Comparison of ENCODE assay signal across 14 cellular contexts in the genomic region with DNA sequence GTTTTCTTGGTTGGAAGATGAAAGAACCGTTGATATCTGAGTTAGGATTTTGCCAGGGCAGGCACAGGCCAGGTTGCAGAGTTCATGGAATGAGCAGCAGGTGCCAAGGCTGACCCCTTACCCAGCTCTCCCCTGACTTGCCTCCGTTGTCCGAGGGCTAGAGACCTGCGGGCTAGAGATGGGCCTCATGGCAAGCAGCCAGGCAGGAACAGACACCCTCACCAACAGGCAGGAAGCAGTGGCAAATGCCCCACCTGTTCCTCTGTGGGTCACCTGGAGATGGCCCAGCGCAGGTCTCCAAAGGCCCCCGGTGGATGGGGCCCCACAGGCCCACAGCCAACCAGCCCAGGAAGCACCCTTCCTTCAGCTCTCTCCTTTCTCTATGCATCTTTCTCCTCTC.
A peak's percentile ranks its signal among the peaks of the same experiment; 100 is the strongest.
DNase-seq lines count a peak whose midpoint lies in the region; ATAC-seq and TF ChIP-seq lines count a peak whose summit lies in the region.
"Had no signal": no experiment of that assay in that cellular context is flagged by ENCODE, and none has a peak within 500 bp of the region (broad histone marks: within the 10 kb centered on the region; RNA-seq: fewer than 3 reads in every experiment).

No MANE protein-coding gene starts in this region.

- H2AK5ac ChIP-seq in neuronal stem cell (ENCODE audit: low read depth, low read length) = peak overlapping the region; percentile 32

- ATAC-seq in left colon = peak; percentile 13
- ATAC-seq in stimulated activated naive CD8-positive, alpha-beta T cell treated with anti-CD3 and anti-CD28 coated beads, Interleukin-15, Interleukin-2, amounts not matched to agents 100 U/mL and 50 U/mL, for 24 hours = no peak
- no peak for ATAC-seq in activated T-cell treated with anti-CD3 and anti-CD28 coated beads, Interleukin-2, amount 50 U/mL, for 72 hours (replicated peaks in 1 of 2)

- DNase-seq in cardiac septum (ENCODE audit: low spot score) (peak; percentile 74), right atrium auricular region (ENCODE audit: low spot score) (no peak), left colon (no peak), neuronal stem cell (ENCODE audit: low spot score) (no peak), amniotic stem cell (lab: John Stamatoyannopoulos, UW) (no peak)
- DNase-seq in stimulated activated naive CD8-positive, alpha-beta T cell treated with anti-CD3 and anti-CD28 coated beads, Interleukin-15, Interleukin-2, amounts not matched to agents 100 U/mL and 50 U/mL, for 24 hours = no peak
- no peak for DNase-seq in activated T-cell treated with anti-CD3 and anti-CD28 coated beads, Interleukin-2, amount 50 U/mL, for 72 hours
- DNase-seq: 8988T; AML-193; Caco-2; CD8-positive, alpha-beta memory T cell; DMS53 had no signal

- TF ChIP-seq CTCF in right atrium auricular region (IDR thresholded peaks at IDR 0.05) = no peak

- no peak overlapping the region for H3K14ac ChIP-seq in neuronal stem cell (ENCODE audit: low read length)

- H3K27me3 ChIP-seq in right atrium auricular region (no peaks in the 10 kb centered on the region), neuronal stem cell (ENCODE audit: control insufficient read depth in 3 of 3, insufficient read depth in 3 of 3, low read depth in 1 of 3, low read length in 3 of 3) (no peaks in the 10 kb centered on the region)
- H3K27me3 ChIP-seq: BLaER1 had no signal

- no peak overlapping the region for H2BK15ac ChIP-seq in neuronal stem cell (ENCODE audit: low read length)

- no peak overlapping the region for H3K4me3 Mint-ChIP-seq in activated T-cell treated with anti-CD3 and anti-CD28 coated beads, Interleukin-2, amount 50 U/mL, for 72 hours
- H3K4me3 Mint-ChIP-seq: CD8-positive, alpha-beta memory T cell had no signal

- no peak overlapping the region for H4K8ac ChIP-seq in neuronal stem cell (ENCODE audit: low read depth, low read length)

- H2AFZ ChIP-seq in neuronal stem cell (ENCODE audit: low read length) = no peak overlapping the region

- H3K36me3 Mint-ChIP-seq in activated T-cell treated with anti-CD3 and anti-CD28 coated beads, Interleukin-2, amount 50 U/mL, for 72 hours (ENCODE audit: insufficient read depth in 2 of 2) = no peaks in the 10 kb centered on the region
- H3K36me3 Mint-ChIP-seq: CD8-positive, alpha-beta memory T cell had no signal

- H3K9me3 ChIP-seq in right atrium auricular region (no peaks in the 10 kb centered on the region), neuronal stem cell (replicated peaks in 1 of 2; ENCODE audit: control insufficient read depth in 2 of 2, insufficient read depth in 1 of 2, low read depth in 1 of 2, low read length in 2 of 2) (no peaks in the 10 kb centered on the region)
- H3K9me3 ChIP-seq: HAP-1 had no signal

- H3K4me1 Mint-ChIP-seq in activated T-cell treated with anti-CD3 and anti-CD28 coated beads, Interleukin-2, amount 50 U/mL, for 72 hours (ENCODE audit: low read depth) = no peaks in the 10 kb centered on the region
- H3K4me1 Mint-ChIP-seq: CD8-positive, alpha-beta memory T cell had no signal

- no peak overlapping the region for H3K23ac ChIP-seq in neuronal stem cell (ENCODE audit: low read depth, low read length, poor library complexity)

- H3K79me1 ChIP-seq in neuronal stem cell (ENCODE audit: low read depth, low read length) = no peaks in the 10 kb centered on the region

- no peak overlapping the region for H4K91ac ChIP-seq in neuronal stem cell (ENCODE audit: low read depth, low read length, poor library complexity)

- no peak overlapping the region for H3K18ac ChIP-seq in neuronal stem cell (ENCODE audit: low read length)

- H2BK5ac ChIP-seq in neuronal stem cell (ENCODE audit: low read length) = peak overlapping the region; percentile 14

- no peak overlapping the region for H2BK120ac ChIP-seq in neuronal stem cell (ENCODE audit: low read depth, low read length)

- intact Hi-C loops in cardiac septum (cut with DNase I) = no loop called here
- intact Hi-C loops in left colon (cut with DNase I, micrococcal nuclease) = no loop called here

- no peak overlapping the region for H3K4ac ChIP-seq in neuronal stem cell (ENCODE audit: low read length)

- H3K27ac ChIP-seq in right atrium auricular region = no peak overlapping the region
- H3K27ac ChIP-seq in neuronal stem cell (replicated peaks; ENCODE audit: low read length) = no peak overlapping the region
- H3K27ac ChIP-seq: BLaER1 had no signal

- WGBS in neuronal stem cell (ENCODE audit: extremely low coverage in 2 of 2, insufficient read length in 2 of 2, insufficient replicate concordance in 1 of 2), 2 donors = no CpG with 5 or more reads among the region's 6 CpGs

- H3K27me3 Mint-ChIP-seq in activated T-cell treated with anti-CD3 and anti-CD28 coated beads, Interleukin-2, amount 50 U/mL, for 72 hours (ENCODE audit: low read depth) = peaks cover 24% of the 10 kb centered on the region

- H3K9me3 Mint-ChIP-seq in activated T-cell treated with anti-CD3 and anti-CD28 coated beads, Interleukin-2, amount 50 U/mL, for 72 hours = no peaks in the 10 kb centered on the region
- H3K9me3 Mint-ChIP-seq: CD8-positive, alpha-beta memory T cell had no signal

- H3K4me3 ChIP-seq in right atrium auricular region = no peak overlapping the region
- no peak overlapping the region for H3K4me3 ChIP-seq in neuronal stem cell (ENCODE audit: low read length in 2 of 2)
- H3K4me3 ChIP-seq: BLaER1, HAP-1 had no signal

- H3K27ac Mint-ChIP-seq in activated T-cell treated with anti-CD3 and anti-CD28 coated beads, Interleukin-2, amount 50 U/mL, for 72 hours = no peak overlapping the region
- H3K27ac Mint-ChIP-seq: CD8-positive, alpha-beta memory T cell had no signal

- H3K4me2 ChIP-seq in neuronal stem cell (ENCODE audit: insufficient read depth, low read length, poor library complexity, severe bottlenecking) = no peak overlapping the region
- H3K4me2 ChIP-seq: BLaER1 had no signal

- no peaks in the 10 kb centered on the region for H3K36me3 ChIP-seq in right atrium auricular region
- H3K36me3 ChIP-seq in neuronal stem cell (replicated peaks in 1 of 2; ENCODE audit: control insufficient read depth in 2 of 2, insufficient read depth in 2 of 2, low read length in 2 of 2) = no peaks in the 10 kb centered on the region
- H3K36me3 ChIP-seq: BLaER1, HAP-1 had no signal

- no peaks in the 10 kb centered on the region for H3K4me1 ChIP-seq in right atrium auricular region
- peaks cover 0 to 13% of the 10 kb centered on the region in 2 donors for H3K4me1 ChIP-seq in neuronal stem cell (ENCODE audit: control insufficient read depth in 2 of 2, insufficient read depth in 1 of 2, low read depth in 1 of 2, low read length in 2 of 2)
- H3K4me1 ChIP-seq: Caco-2, HAP-1 had no signal

- H3K9ac ChIP-seq in neuronal stem cell (ENCODE audit: low read depth, low read length, poor library complexity) = peak overlapping the region; percentile 1
- H3K9ac ChIP-seq: BLaER1 had no signal

- no peak overlapping the region for H2BK12ac ChIP-seq in neuronal stem cell (ENCODE audit: low read length)
